13 cellular contexts compared by ENCODE assay signal in genomic region chr3:152496716-152497115, GRCh38.
DNase-seq lines count a peak whose midpoint lies in the region; ATAC-seq, FAIRE-seq and TF ChIP-seq lines count a peak whose summit lies in the region.
"Had no signal": no experiment of that assay in that cellular context is flagged by ENCODE, and none has a peak within 500 bp of the region (broad histone marks: within the 10 kb centered on the region; RNA-seq: fewer than 3 reads in every experiment).

No MANE protein-coding gene starts in this region.

- no peaks in the 10 kb centered on the region for H3K27me3 ChIP-seq in left lung

- H3K36me3 Mint-ChIP-seq in activated T-cell treated with anti-CD3 and anti-CD28 coated beads, Interleukin-2, amount 50 U/mL, for 72 hours (ENCODE audit: insufficient read depth in 2 of 2) = peaks cover 0 to under 1% of the 10 kb centered on the region in 2 donors

- H3K4me1 ChIP-seq in left lung = peaks cover 0 to 16% of the 10 kb centered on the region in 2 donors

- TF ChIP-seq CTCF in GM12865 (IDR thresholded peaks at IDR 0.05; ENCODE audit: insufficient read depth, low read depth, low read length, missing control alignments) (no peak), left lung (IDR thresholded peaks at IDR 0.05) (no peak)

- intact Hi-C loops in left lung (cut with DNase I) = no loop called here

- DNase-seq in GM12865 (ENCODE audit: low read depth) (peak; percentile 64), left lung (no peak), GM19239 (ENCODE audit: insufficient read length, low spot score) (no peak), globus pallidus (ENCODE audit: low spot score) (no peak), NCI-H1694 treated with DMSO at 0.1 percent for 48 hours (lab: John Stamatoyannopoulos, UW) (no peak)
- no peak for DNase-seq in activated T-cell treated with anti-CD3 and anti-CD28 coated beads, Interleukin-2, amount 50 U/mL, for 72 hours
- DNase-seq: activated naive CD8-positive, alpha-beta T cell treated with anti-CD3 and anti-CD28 coated beads, Interleukin-2, amount 10 ng/mL, durations not matched to agents 7 days and 5 days had no signal

- ATAC-seq in GM21515 (IDR thresholded peaks at IDR 0.05; ENCODE audit: unreplicated experiment) (peak; percentile 67), HG03175 (IDR thresholded peaks at IDR 0.05; ENCODE audit: unreplicated experiment) (peak; percentile 48), left lung (no peak)
- ATAC-seq in activated T-cell treated with anti-CD3 and anti-CD28 coated beads, Interleukin-2, amount 50 U/mL, for 72 hours (replicated peaks in 1 of 2) = no peak

- H3K27ac Mint-ChIP-seq in activated T-cell treated with anti-CD3 and anti-CD28 coated beads, Interleukin-2, amount 50 U/mL, for 72 hours = no peak overlapping the region
- H3K27ac Mint-ChIP-seq: activated naive CD8-positive, alpha-beta T cell treated with anti-CD3 and anti-CD28 coated beads, Interleukin-2, amount 10 ng/mL, durations not matched to agents 7 days and 5 days; nephron had no signal

- no peaks in the 10 kb centered on the region for H3K27me3 Mint-ChIP-seq in activated T-cell treated with anti-CD3 and anti-CD28 coated beads, Interleukin-2, amount 50 U/mL, for 72 hours (ENCODE audit: low read depth)

- H3K4me1 Mint-ChIP-seq in activated T-cell treated with anti-CD3 and anti-CD28 coated beads, Interleukin-2, amount 50 U/mL, for 72 hours (ENCODE audit: low read depth) = peaks cover 19% of the 10 kb centered on the region

- FAIRE-seq in GM19239 (lab: Jason Lieb, UNC) = no peak
- FAIRE-seq: keratinocyte had no signal

- H3K9me3 ChIP-seq in left lung = no peaks in the 10 kb centered on the region

- H3K4me3 ChIP-seq in GM12865 (ENCODE audit: low read depth, low read length) = peak overlapping the region; percentile 34
- no peak overlapping the region for H3K4me3 ChIP-seq in left lung
- H3K4me3 ChIP-seq: coronary artery, skin epidermis had no signal

- no peak overlapping the region for H3K4me3 Mint-ChIP-seq in activated T-cell treated with anti-CD3 and anti-CD28 coated beads, Interleukin-2, amount 50 U/mL, for 72 hours
- H3K4me3 Mint-ChIP-seq: activated naive CD8-positive, alpha-beta T cell treated with anti-CD3 and anti-CD28 coated beads, Interleukin-2, amount 10 ng/mL, durations not matched to agents 7 days and 5 days; nephron had no signal

- no peaks in the 10 kb centered on the region for H3K9me3 Mint-ChIP-seq in activated T-cell treated with anti-CD3 and anti-CD28 coated beads, Interleukin-2, amount 50 U/mL, for 72 hours
- H3K9me3 Mint-ChIP-seq: activated naive CD8-positive, alpha-beta T cell treated with anti-CD3 and anti-CD28 coated beads, Interleukin-2, amount 10 ng/mL, durations not matched to agents 7 days and 5 days; nephron had no signal

- peak overlapping the region; percentile 11 to 46 for H3K27ac ChIP-seq in left lung

- peaks cover 0 to 3% of the 10 kb centered on the region in 2 donors for H3K36me3 ChIP-seq in left lung

Comparison
In these comparisons a context has a peak if more than half of its experiments do, and no peak if none do; other contexts are left out.
1. ATAC-seq: peak in GM21515 (single experiment) and HG03175 (single experiment); none in left lung (single experiment) and activated T-cell treated with anti-CD3 and anti-CD28 coated beads, Interleukin-2, amount 50 U/mL, for 72 hours (0 of 2).